ENCODE assay signal across 10 cellular contexts in genomic region chr11:119479685-119480275, GRCh38. TPM values are rescaled to one million over a fixed set of nuclear protein-coding genes. Genes with fewer than 3 reads are reported as not detected.
A peak's percentile ranks its signal among the peaks of the same experiment; 100 is the strongest.
DNase-seq lines count a peak whose midpoint lies in the region; ATAC-seq and TF ChIP-seq lines count a peak whose summit lies in the region.
"Had no signal": no experiment of that assay in that cellular context is flagged by ENCODE, and none has a peak within 500 bp of the region (broad histone marks: within the 10 kb centered on the region; RNA-seq: fewer than 3 reads in every experiment).

No MANE protein-coding gene starts in this region.

- no peak overlapping the region for H3K4me3 ChIP-seq in left ventricle myocardium inferior
- no peak overlapping the region for H3K4me3 ChIP-seq in Peyer's patch
- no peak overlapping the region for H3K4me3 ChIP-seq in epithelial cell of proximal tubule (ENCODE audit: low read depth, low read length)
- H3K4me3 ChIP-seq: SK-N-MC had no signal

- ATAC-seq in Right ventricle myocardium superior (ENCODE audit: poor library complexity): no peak
- ATAC-seq in HG03378 (IDR thresholded peaks at IDR 0.05; ENCODE audit: unreplicated experiment): no peak
- ATAC-seq in GM21825 (IDR thresholded peaks at IDR 0.05; ENCODE audit: unreplicated experiment): no peak

- H3K4me1 ChIP-seq in left ventricle myocardium inferior (peaks cover 6% of the 10 kb centered on the region), Peyer's patch (peaks cover 0 to 7% (median 2%) of the 10 kb centered on the region in 4 donors)

- no peaks in the 10 kb centered on the region for H3K36me3 ChIP-seq in left ventricle myocardium inferior
- H3K36me3 ChIP-seq in Peyer's patch: no peaks in the 10 kb centered on the region

- no peak for DNase-seq in left ventricle myocardium inferior
- DNase-seq in Right ventricle myocardium superior: no peak
- DNase-seq in Peyer's patch: peak in 2 of 3 donors; percentile 7 to 17
- DNase-seq in epithelial cell of proximal tubule (ENCODE audit: low read depth): no peak
- no peak for DNase-seq in NCI-H2029 treated with DMSO at 0.1 percent for 48 hours (lab: John Stamatoyannopoulos, UW)
- DNase-seq in NK-92 (lab: John Stamatoyannopoulos, UW; ENCODE audit: unreplicated experiment): no peak
- DNase-seq: DMS79 treated with DMSO at 0.1 percent for 48 hours had no signal

- peak; percentile 31 for TF ChIP-seq CTCF in left ventricle myocardium inferior (IDR thresholded peaks at IDR 0.05; ENCODE audit: borderline replicate concordance)
- TF ChIP-seq CTCF in Peyer's patch (IDR thresholded peaks at IDR 0.05): peak in 1 of 6 experiments; percentile 5
- peak; percentile 45 for TF ChIP-seq CTCF in epithelial cell of proximal tubule (conservative IDR thresholded peaks at IDR 0.05; ENCODE audit: low read depth, low read length)

- intact Hi-C loops in left ventricle myocardium inferior (cut with micrococcal nuclease) (loop anchor here (5.0 to 10.0 kb wide), 2 partner anchors 58 to 125 kb away; no protein-coding TSS in a partner anchor), Right ventricle myocardium superior (cut with DNase I) (loop anchor here (5.0 to 10.0 kb wide), 2 partner anchors 125 to 628 kb away; no protein-coding TSS in a partner anchor)

- H3K27ac ChIP-seq in left ventricle myocardium inferior (replicated peaks) (no peak overlapping the region), Peyer's patch (no peak overlapping the region)
- H3K27ac ChIP-seq: SK-N-MC had no signal

- H3K9me3 ChIP-seq in left ventricle myocardium inferior (replicated peaks) (no peaks in the 10 kb centered on the region), Peyer's patch (no peaks in the 10 kb centered on the region)

- H3K27me3 ChIP-seq in left ventricle myocardium inferior (ENCODE audit: low read depth) (peaks cover 36% of the 10 kb centered on the region), Peyer's patch (no peaks in the 10 kb centered on the region)

- TF ChIP-seq POLR2A in Peyer's patch (IDR thresholded peaks at IDR 0.05): no peak

RNA-seq across cellular contexts. Expression of gene THY1, which starts 56.8 kb away (rescaled TPM):
- 0.91 TPM for total RNA-seq in left ventricle myocardium inferior
- total RNA-seq in Right ventricle myocardium superior: 1.5 TPM
- 10 to 100 TPM in 2 of 4 donors, 1 to 10 TPM in 2; 2.1 to 28.1 (median 9.4) TPM for total RNA-seq in Peyer's patch
- 6.4 and 9.0 TPM in 2 replicates for total RNA-seq in epithelial cell of proximal tubule

Comparison
In these comparisons a context has a peak if more than half of its experiments do, and no peak if none do; other contexts are left out.
1. DNase-seq: peak in Peyer's patch (2 of 3); none in left ventricle myocardium inferior (single experiment), Right ventricle myocardium superior (single experiment), epithelial cell of proximal tubule (single experiment), NCI-H2029 treated with DMSO at 0.1 percent for 48 hours (single experiment) and NK-92 (single experiment).